Comparison of ENCODE assay signal across 8 cellular contexts in the genomic region with DNA sequence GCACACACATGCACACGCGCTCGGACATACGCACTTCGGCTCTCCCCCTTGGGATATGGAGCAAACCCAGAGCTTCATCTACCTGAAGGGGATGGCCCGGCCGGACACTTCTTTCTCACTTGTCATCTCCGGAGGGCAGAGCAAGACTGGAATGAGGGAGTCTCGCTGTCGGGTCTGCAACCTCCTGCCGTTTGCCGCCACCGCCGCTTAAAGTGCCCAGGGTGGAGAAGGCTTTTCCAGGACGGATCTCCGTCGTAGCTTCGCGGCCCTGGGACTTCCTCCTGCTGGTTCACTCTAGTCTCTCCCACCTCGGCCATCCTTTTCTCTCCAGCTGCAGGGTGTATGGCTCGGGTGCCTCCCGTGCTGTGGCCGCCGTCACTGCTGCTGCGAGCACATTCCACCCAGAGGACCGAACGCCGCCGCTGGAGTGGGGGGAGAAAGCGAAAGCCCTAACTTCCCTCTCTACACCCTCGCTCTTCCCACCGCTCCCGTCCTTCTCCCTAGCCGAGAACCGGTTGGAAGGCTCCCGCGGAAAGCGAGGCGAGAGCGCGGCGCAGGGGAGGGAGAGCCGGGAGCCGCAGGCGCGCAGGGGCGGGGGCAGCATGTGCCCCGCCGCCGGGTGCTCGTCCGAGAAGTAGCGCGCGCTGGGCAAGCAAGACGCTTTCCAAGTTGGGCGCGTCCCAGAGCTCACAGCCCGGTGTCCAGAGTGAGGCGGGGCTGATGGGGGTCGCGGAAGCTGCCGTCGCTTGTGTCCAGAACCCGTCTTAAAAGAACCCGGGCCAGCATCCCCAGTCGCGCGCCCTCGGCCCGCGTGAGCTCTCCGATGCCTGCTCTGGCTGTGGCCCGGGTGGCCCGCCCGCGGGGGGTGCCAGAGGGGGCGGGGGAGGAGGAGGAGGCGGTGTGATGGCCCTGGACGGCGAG. TPM values are rescaled to one million over a fixed set of nuclear protein-coding genes. Genes with fewer than 3 reads are reported as not detected.
DNase-seq lines count a peak whose midpoint lies in the region; ATAC-seq and TF ChIP-seq lines count a peak whose summit lies in the region.

A gene with protein sequence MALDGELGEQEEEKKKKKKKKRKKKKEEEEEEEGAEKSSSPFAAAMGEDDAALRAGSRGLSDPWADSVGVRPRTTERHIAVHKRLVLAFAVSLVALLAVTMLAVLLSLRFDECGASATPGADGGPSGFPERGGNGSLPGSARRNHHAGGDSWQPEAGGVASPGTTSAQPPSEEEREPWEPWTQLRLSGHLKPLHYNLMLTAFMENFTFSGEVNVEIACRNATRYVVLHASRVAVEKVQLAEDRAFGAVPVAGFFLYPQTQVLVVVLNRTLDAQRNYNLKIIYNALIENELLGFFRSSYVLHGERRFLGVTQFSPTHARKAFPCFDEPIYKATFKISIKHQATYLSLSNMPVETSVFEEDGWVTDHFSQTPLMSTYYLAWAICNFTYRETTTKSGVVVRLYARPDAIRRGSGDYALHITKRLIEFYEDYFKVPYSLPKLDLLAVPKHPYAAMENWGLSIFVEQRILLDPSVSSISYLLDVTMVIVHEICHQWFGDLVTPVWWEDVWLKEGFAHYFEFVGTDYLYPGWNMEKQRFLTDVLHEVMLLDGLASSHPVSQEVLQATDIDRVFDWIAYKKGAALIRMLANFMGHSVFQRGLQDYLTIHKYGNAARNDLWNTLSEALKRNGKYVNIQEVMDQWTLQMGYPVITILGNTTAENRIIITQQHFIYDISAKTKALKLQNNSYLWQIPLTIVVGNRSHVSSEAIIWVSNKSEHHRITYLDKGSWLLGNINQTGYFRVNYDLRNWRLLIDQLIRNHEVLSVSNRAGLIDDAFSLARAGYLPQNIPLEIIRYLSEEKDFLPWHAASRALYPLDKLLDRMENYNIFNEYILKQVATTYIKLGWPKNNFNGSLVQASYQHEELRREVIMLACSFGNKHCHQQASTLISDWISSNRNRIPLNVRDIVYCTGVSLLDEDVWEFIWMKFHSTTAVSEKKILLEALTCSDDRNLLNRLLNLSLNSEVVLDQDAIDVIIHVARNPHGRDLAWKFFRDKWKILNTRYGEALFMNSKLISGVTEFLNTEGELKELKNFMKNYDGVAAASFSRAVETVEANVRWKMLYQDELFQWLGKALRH (plus strand): TSS at position 630 of the 921 bp plus-strand sequence. CDS start 274 bp downstream, at position 904.

- no peak within 1 kb of the TSS for H3K4me3 Mint-ChIP-seq in effector memory CD8-positive, alpha-beta T cell

- H3K4me1 Mint-ChIP-seq in effector memory CD8-positive, alpha-beta T cell (ENCODE audit: low read depth in 2 of 2) = no peaks in the 10 kb centered on the region

- no peaks in the 10 kb centered on the region for H3K79me2 ChIP-seq in PC-9 (ENCODE audit: low read depth)

- TF ChIP-seq EP300 in esophagus muscularis mucosa (IDR thresholded peaks at IDR 0.05) = no peak

- H3K9me3 ChIP-seq in PC-9 (ENCODE audit: insufficient read depth, low read depth) (no peaks in the 10 kb centered on the region), esophagus muscularis mucosa (no peaks in the 10 kb centered on the region)

- no peaks in the 10 kb centered on the region for H3K9me2 ChIP-seq in PC-9 (ENCODE audit: insufficient read depth)

- POLR2A ChIA-PET in PC-9 (lab: Charles Lee; ENCODE audit: unreplicated experiment) = no interaction called here

- no peaks in the 10 kb centered on the region for H4K20me1 ChIP-seq in PC-9 (ENCODE audit: insufficient read depth)

- CTCF ChIA-PET in PC-9 (lab: Charles Lee) = interaction anchor here (0.6 kb wide), 1 partner anchor 139 kb away, joined by 11 read pairs; no protein-coding TSS in a partner anchor

- H3K36me3 ChIP-seq in PC-9 (ENCODE audit: low read depth) (no peaks in the 10 kb centered on the region), esophagus muscularis mucosa (no peaks in the 10 kb centered on the region)

- BruUV-seq in PC-9 (replicated peaks; lab: Mats Ljungman, UMichigan) = no TSS peak

- H3K27me3 ChIP-seq in PC-9 (ENCODE audit: insufficient read depth, low read depth) (no peaks in the 10 kb centered on the region), esophagus muscularis mucosa (peaks cover 0 to 64% (median 23%) of the 10 kb centered on the region in 4 donors)

- H3K27ac ChIP-seq in PC-9 = no peak within 1 kb of the TSS
- H3K27ac ChIP-seq in esophagus muscularis mucosa (replicated peaks in 1 of 4) = peak within 1 kb of the TSS in 3 of 4 donors; percentile 4 to 57 (median 52)

- H2AFZ ChIP-seq in PC-9 = no peak within 1 kb of the TSS

- H3K4me2 ChIP-seq in PC-9 = 0 out of 2 replicates have a peak within 1 kb of the TSS, but pooled peaks have one; percentile 7

- WGBS in esophagus muscularis mucosa = 0% methylated on average over 69 of the region's 81 CpGs

- H3K4me3 ChIP-seq in PC-9 (no peak within 1 kb of the TSS), esophagus muscularis mucosa (peak within 1 kb of the TSS; percentile 57 to 71 (median 60))

- no peaks in the 10 kb centered on the region for H3K36me3 Mint-ChIP-seq in effector memory CD8-positive, alpha-beta T cell (ENCODE audit: insufficient read depth)

- no peak for TF ChIP-seq POLR2A in esophagus muscularis mucosa (IDR thresholded peaks at IDR 0.05; ENCODE audit: low read depth)

- H3K27ac Mint-ChIP-seq in effector memory CD8-positive, alpha-beta T cell = no peak within 1 kb of the TSS

- intact Hi-C loops in PC-9 (cut with micrococcal nuclease; ENCODE audit: unreplicated experiment) (no loop called here), esophagus muscularis mucosa (cut with DNase I) (no loop called here)

- ATAC-seq in HG03457 (IDR thresholded peaks at IDR 0.05; ENCODE audit: unreplicated experiment) = no peak
- ATAC-seq in effector memory CD8-positive, alpha-beta T cell (replicated peaks) = no peak

- H3K4me1 ChIP-seq in PC-9 (replicated peaks; ENCODE audit: insufficient read depth) (no peaks in the 10 kb centered on the region), esophagus muscularis mucosa (peaks cover 12 to 31% (median 29%) of the 10 kb centered on the region in 4 donors)

- H3K9me3 Mint-ChIP-seq in effector memory CD8-positive, alpha-beta T cell = no peaks in the 10 kb centered on the region

- TF ChIP-seq CTCF in PC-9 (conservative IDR thresholded peaks at IDR 0.05) = no peak
- no peak for TF ChIP-seq CTCF in esophagus muscularis mucosa (IDR thresholded peaks at IDR 0.05)

- H3F3A ChIP-seq in PC-9 (ENCODE audit: insufficient read depth, low read depth) = no peaks in the 10 kb centered on the region

- peak; percentile 76 for DNase-seq in NCI-H748 (lab: John Stamatoyannopoulos, UW; ENCODE audit: unreplicated experiment)
- DNase-seq in NCI-H748 treated with DMSO at 0.1 percent for 48 hours (lab: John Stamatoyannopoulos, UW) = no peak
- DNase-seq in PC-9 = peak in 1 of 2 experiments; percentile 33
- DNase-seq in esophagus muscularis mucosa (ENCODE audit: extremely low spot score) = no peak
- DNase-seq in mucosa of gallbladder (ENCODE audit: low spot score) = peak; percentile 41
- no peak for DNase-seq in ureter (ENCODE audit: low spot score)
- DNase-seq in effector memory CD8-positive, alpha-beta T cell = no peak

- H3K27me3 Mint-ChIP-seq in effector memory CD8-positive, alpha-beta T cell = peaks cover 22 to 32% of the 10 kb centered on the region in 2 donors

RNA-seq across cellular contexts. Expression of the gene that starts here (rescaled TPM):
- total RNA-seq in PC-9 (2021) (0.15 and 0.74 TPM in 2 replicates), esophagus muscularis mucosa (1 to 10 TPM in 1 of 4 donors, under 1 TPM in 3; 0.33 to 1.2 (median 0.74) TPM), mucosa of gallbladder (6.9 TPM), ureter (12.1 TPM)

Comparison
In these comparisons a context has a peak if more than half of its experiments do, and no peak if none do; other contexts are left out.
1. DNase-seq: peak in NCI-H748 (single experiment) and mucosa of gallbladder (single experiment); none in NCI-H748 treated with DMSO at 0.1 percent for 48 hours (single experiment), esophagus muscularis mucosa (single experiment), ureter (single experiment) and effector memory CD8-positive, alpha-beta T cell (0 of 3).